Comparison of ENCODE assay signal across 2 cellular contexts in the genomic region with DNA sequence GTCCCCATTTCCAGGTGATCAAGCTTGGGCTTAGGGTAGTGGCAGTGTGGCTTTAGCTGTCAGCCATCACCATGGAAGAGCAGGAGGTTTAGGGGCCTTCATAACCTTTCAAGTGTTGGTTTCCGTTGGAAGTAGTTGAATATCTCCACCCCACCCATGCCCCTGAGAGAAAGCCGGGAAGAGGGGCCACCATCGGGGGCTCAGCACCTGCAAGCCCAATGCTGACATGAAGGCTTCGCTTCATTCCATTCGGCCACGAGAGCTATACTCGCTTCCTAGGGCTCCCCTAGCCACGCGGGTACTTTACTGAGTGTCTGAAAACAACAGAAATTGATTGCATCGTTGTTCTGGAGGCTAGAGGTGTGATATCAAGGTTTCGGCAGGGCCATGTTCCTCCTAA.
TF ChIP-seq lines count a peak whose summit lies in the region.

No MANE protein-coding gene starts in this region.

TF ChIP-seq in IMR-90, 13 proteins besides CTCF, POLR2A, EP300 and RAD21:
- no peak for TF ChIP-seq MAZ (IDR thresholded peaks at IDR 0.05; ENCODE audit: borderline replicate concordance, low read depth, low read length)
- TF ChIP-seq CEBPB (IDR thresholded peaks at IDR 0.05; ENCODE audit: low read depth, low read length) = no peak
- no peak for TF ChIP-seq BHLHE40 (IDR thresholded peaks at IDR 0.05; ENCODE audit: low read depth, low read length)
- TF ChIP-seq MAFK (IDR thresholded peaks at IDR 0.05; ENCODE audit: low read depth, low read length) = no peak
- no peak for TF ChIP-seq CHD1 (IDR thresholded peaks at IDR 0.05; ENCODE audit: low read depth, low read length)
- no peak for TF ChIP-seq RFX5 (IDR thresholded peaks at IDR 0.05; ENCODE audit: low read depth, low read length)
- TF ChIP-seq NFE2L2 (IDR thresholded peaks at IDR 0.05; ENCODE audit: low read depth, low read length) = no peak
- TF ChIP-seq, protein P1, sequence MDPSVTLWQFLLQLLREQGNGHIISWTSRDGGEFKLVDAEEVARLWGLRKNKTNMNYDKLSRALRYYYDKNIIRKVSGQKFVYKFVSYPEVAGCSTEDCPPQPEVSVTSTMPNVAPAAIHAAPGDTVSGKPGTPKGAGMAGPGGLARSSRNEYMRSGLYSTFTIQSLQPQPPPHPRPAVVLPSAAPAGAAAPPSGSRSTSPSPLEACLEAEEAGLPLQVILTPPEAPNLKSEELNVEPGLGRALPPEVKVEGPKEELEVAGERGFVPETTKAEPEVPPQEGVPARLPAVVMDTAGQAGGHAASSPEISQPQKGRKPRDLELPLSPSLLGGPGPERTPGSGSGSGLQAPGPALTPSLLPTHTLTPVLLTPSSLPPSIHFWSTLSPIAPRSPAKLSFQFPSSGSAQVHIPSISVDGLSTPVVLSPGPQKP (IDR thresholded peaks at IDR 0.05; ENCODE audit: borderline replicate concordance, low read depth, low read length) = no peak
- no peak for TF ChIP-seq MXI1 (IDR thresholded peaks at IDR 0.05; ENCODE audit: borderline replicate concordance, low read depth, low read length)
- TF ChIP-seq FOS (IDR thresholded peaks at IDR 0.05; ENCODE audit: low read depth, low read length) = no peak
- TF ChIP-seq, protein P2, sequence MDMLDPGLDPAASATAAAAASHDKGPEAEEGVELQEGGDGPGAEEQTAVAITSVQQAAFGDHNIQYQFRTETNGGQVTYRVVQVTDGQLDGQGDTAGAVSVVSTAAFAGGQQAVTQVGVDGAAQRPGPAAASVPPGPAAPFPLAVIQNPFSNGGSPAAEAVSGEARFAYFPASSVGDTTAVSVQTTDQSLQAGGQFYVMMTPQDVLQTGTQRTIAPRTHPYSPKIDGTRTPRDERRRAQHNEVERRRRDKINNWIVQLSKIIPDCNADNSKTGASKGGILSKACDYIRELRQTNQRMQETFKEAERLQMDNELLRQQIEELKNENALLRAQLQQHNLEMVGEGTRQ (IDR thresholded peaks at IDR 0.05; ENCODE audit: low read depth, low read length) = no peak
- no peak for TF ChIP-seq SMC3 (IDR thresholded peaks at IDR 0.05; ENCODE audit: low read depth, low read length)
- TF ChIP-seq RCOR1 (IDR thresholded peaks at IDR 0.05; ENCODE audit: insufficient replicate concordance, low read length) = no peak

TF ChIP-seq in H1, 55 proteins besides CTCF, POLR2A, EP300 and RAD21:
- TF ChIP-seq SP2 (IDR thresholded peaks at IDR 0.05; ENCODE audit: low read length) = no peak
- TF ChIP-seq GTF2F1 (IDR thresholded peaks at IDR 0.05; ENCODE audit: borderline replicate concordance, low read depth, low read length) = no peak
- TF ChIP-seq, protein P3, sequence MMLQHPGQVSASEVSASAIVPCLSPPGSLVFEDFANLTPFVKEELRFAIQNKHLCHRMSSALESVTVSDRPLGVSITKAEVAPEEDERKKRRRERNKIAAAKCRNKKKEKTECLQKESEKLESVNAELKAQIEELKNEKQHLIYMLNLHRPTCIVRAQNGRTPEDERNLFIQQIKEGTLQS (IDR thresholded peaks at IDR 0.05; ENCODE audit: insufficient read depth, low read depth, low read length) = no peak
- TF ChIP-seq BCL11A (IDR thresholded peaks at IDR 0.05; ENCODE audit: low read depth in 2 of 2, low read length in 2 of 2) = no peak
- no peak for TF ChIP-seq SUZ12 (IDR thresholded peaks at IDR 0.05; ENCODE audit: low read length)
- no peak for TF ChIP-seq TAF7 (optimal IDR thresholded peaks at IDR 0.05; ENCODE audit: borderline replicate concordance, low read depth, low read length)
- no peak for TF ChIP-seq HDAC6 (IDR thresholded peaks at IDR 0.05; ENCODE audit: low read depth, low read length)
- TF ChIP-seq NRF1 (IDR thresholded peaks at IDR 0.05; ENCODE audit: low read depth, low read length) = no peak
- TF ChIP-seq TCF12 (IDR thresholded peaks at IDR 0.05; ENCODE audit: low read depth, low read length) = no peak
- no peak for TF ChIP-seq CREB1 (IDR thresholded peaks at IDR 0.05)
- no peak for TF ChIP-seq SRF (IDR thresholded peaks at IDR 0.05; ENCODE audit: low read depth, low read length)
- TF ChIP-seq MAFK (IDR thresholded peaks at IDR 0.05; ENCODE audit: low read depth, low read length) = no peak
- TF ChIP-seq ASH2L (IDR thresholded peaks at IDR 0.05; ENCODE audit: low read length) = no peak
- no peak for TF ChIP-seq SP4 (IDR thresholded peaks at IDR 0.05; ENCODE audit: low read length)
- no peak for TF ChIP-seq CEBPB (IDR thresholded peaks at IDR 0.05; ENCODE audit: low read depth, low read length)
- no peak for TF ChIP-seq BRCA1 (IDR thresholded peaks at IDR 0.05; ENCODE audit: low read depth, low read length)
